15 cellular contexts compared by ENCODE assay signal in the genomic region with DNA sequence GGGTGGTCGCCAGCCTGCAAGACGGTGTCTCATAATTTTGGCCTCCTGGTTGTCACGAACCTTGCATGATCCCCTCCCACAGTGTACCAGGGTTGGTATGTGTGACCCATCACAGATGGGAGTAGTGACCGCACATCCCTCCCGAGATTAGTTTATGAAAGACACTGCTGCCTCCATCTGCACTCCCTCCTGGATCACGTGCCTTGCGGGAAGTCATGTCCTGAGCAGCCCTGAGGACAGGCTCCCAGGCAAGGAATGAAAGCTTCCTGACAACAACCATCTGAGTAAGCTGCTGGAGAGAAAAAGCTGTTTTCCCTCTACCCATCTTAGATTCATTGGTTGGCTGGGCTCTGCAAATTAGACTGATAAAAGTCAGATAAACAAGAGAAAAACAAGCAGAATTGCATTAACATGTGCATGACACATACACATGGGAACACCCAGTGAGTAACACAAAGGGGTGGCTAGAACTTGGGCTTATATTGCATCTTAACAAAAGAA. TPM values are rescaled to one million over a fixed set of nuclear protein-coding genes. Genes with fewer than 3 reads are reported as not detected.
DNase-seq lines count a peak whose midpoint lies in the region; ATAC-seq and TF ChIP-seq lines count a peak whose summit lies in the region.
"Had no signal": no experiment of that assay in that cellular context is flagged by ENCODE, and none has a peak within 500 bp of the region (broad histone marks: within the 10 kb centered on the region; RNA-seq: fewer than 3 reads in every experiment).

No MANE protein-coding gene starts in this region.

- H3K9me3 ChIP-seq in RWPE2 (ENCODE audit: severe bottlenecking) (no peaks in the 10 kb centered on the region), mucosa of descending colon (no peaks in the 10 kb centered on the region)

- H3K27me3 ChIP-seq in ACC112 (ENCODE audit: insufficient read depth, low read length) = no peaks in the 10 kb centered on the region
- no peaks in the 10 kb centered on the region for H3K27me3 ChIP-seq in RWPE2 (ENCODE audit: insufficient read depth, poor library complexity, severe bottlenecking)

- no peak for TF ChIP-seq CTCF in RWPE2 (IDR thresholded peaks at IDR 0.05; ENCODE audit: poor library complexity, severe bottlenecking)
- no peak for TF ChIP-seq CTCF in mucosa of descending colon (IDR thresholded peaks at IDR 0.05)

- H3K4me3 ChIP-seq in ACC112 (ENCODE audit: low read depth, low read length) (no peak overlapping the region; the same call in 1 of the 2 replicates), RWPE2 (ENCODE audit: severe bottlenecking) (no peak overlapping the region), mucosa of descending colon (no peak overlapping the region)

- peak overlapping the region; percentile 55 for H2AFZ ChIP-seq in ACC112 (ENCODE audit: low read length, unreplicated experiment)

- no peaks in the 10 kb centered on the region for H3K36me3 ChIP-seq in ACC112 (ENCODE audit: insufficient read depth, low read length)
- no peaks in the 10 kb centered on the region for H3K36me3 ChIP-seq in RWPE2 (ENCODE audit: low read depth)
- no peaks in the 10 kb centered on the region for H3K36me3 ChIP-seq in mucosa of descending colon (ENCODE audit: low read depth)

- intact Hi-C loops in mucosa of descending colon (cut with DNase I, micrococcal nuclease) = no loop called here

- H3K27ac ChIP-seq in ACC112 (ENCODE audit: low read depth, low read length) = peak overlapping the region; percentile 62
- no peak overlapping the region for H3K27ac ChIP-seq in RWPE2 (ENCODE audit: poor library complexity, severe bottlenecking)

- H3K4me1 ChIP-seq in ACC112 (ENCODE audit: control insufficient read depth, insufficient read depth, low read length, unreplicated experiment) = peaks cover 37% of the 10 kb centered on the region
- no peaks in the 10 kb centered on the region for H3K4me1 ChIP-seq in RWPE2 (ENCODE audit: insufficient read depth, poor library complexity, severe bottlenecking)
- no peaks in the 10 kb centered on the region for H3K4me1 ChIP-seq in mucosa of descending colon (ENCODE audit: low read depth)

- ATAC-seq in RWPE2 (ENCODE audit: low read depth) (peak; percentile 41; the same call in 1 of the 3 replicates), mucosa of descending colon (peak; percentile 53), HG03139 (IDR thresholded peaks at IDR 0.05; ENCODE audit: unreplicated experiment) (no peak)
- ATAC-seq: naive thymus-derived CD8-positive, alpha-beta T cell had no signal

- no peak for DNase-seq in RWPE2 (ENCODE audit: low spot score)
- DNase-seq in fibroblast of gingiva (ENCODE audit: low read depth) = peak; percentile 57
- peak in 2 of 3 donors; percentile 26 to 32 for DNase-seq in mucosa of descending colon
- DNase-seq in GOT3 (lab: John Stamatoyannopoulos, UW) = no peak
- DNase-seq in NCI-H1417 treated with DMSO at 0.1 percent for 48 hours (lab: John Stamatoyannopoulos, UW) = no peak
- no peak for DNase-seq in activated CD4-positive, alpha-beta T cell treated with anti-CD3 and anti-CD28 coated beads, Interleukin-2, amount 50 U/mL, for 48 hours
- DNase-seq: activated CD4-positive, alpha-beta T cell treated with anti-CD3 and anti-CD28 coated beads for 48 hours; activated naive CD4-positive, alpha-beta T cell treated with anti-CD3 and anti-CD28 coated beads, Interleukin-2, amount 10 ng/mL, durations not matched to agents 7 days and 5 days; naive thymus-derived CD8-positive, alpha-beta T cell; NCI-H2029 treated with DMSO at 0.1 percent for 48 hours; SHP77; stimulated activated CD4-positive, alpha-beta T cell treated with anti-CD3 and anti-CD28 coated beads, Interleukin-2, amount 100 ng/mL, for 24 hours had no signal

- H3K79me2 ChIP-seq in ACC112 (ENCODE audit: control insufficient read depth, insufficient read depth, low read length, unreplicated experiment) = no peaks in the 10 kb centered on the region

RNA-seq across cellular contexts. Expression of gene PAMR1, which starts 14.4 kb away (rescaled TPM):
- total RNA-seq in mucosa of descending colon = 10 to 100 TPM in 1 of 3 donors, 1 to 10 TPM in 2; 1.7 to 17.4 (median 2.3) TPM
- total RNA-seq: endothelial cell of umbilical vein; naive thymus-derived CD8-positive, alpha-beta T cell had no signal

Comparison
In these comparisons a context has a peak if more than half of its experiments do, and no peak if none do; other contexts are left out.
1. DNase-seq: peak in fibroblast of gingiva (single experiment) and mucosa of descending colon (2 of 3); none in RWPE2 (single experiment), GOT3 (single experiment), NCI-H1417 treated with DMSO at 0.1 percent for 48 hours (single experiment) and activated CD4-positive, alpha-beta T cell treated with anti-CD3 and anti-CD28 coated beads, Interleukin-2, amount 50 U/mL, for 48 hours (0 of 2).